ENCODE assay signal across 23 cellular contexts in genomic region chr2:69209482-69209881, GRCh38.
"Had no signal": no experiment of that assay in that cellular context is flagged by ENCODE, and none has a peak within 500 bp of the region (broad histone marks: within the 10 kb centered on the region; RNA-seq: fewer than 3 reads in every experiment).

No MANE protein-coding gene starts in this region.

- H3K4me3 Mint-ChIP-seq: activated naive CD8-positive, alpha-beta T cell; dendritic cell treated with granulocyte-macrophage colony-stimulating factor and Interleukin-4, amounts not matched to agents 40 ng/mL and 50 ng/mL, for 4 days; natural killer cell treated with Interleukin-12 subunit alpha and Interleukin-12 subunit beta and Interleukin-15 and Interleukin-18, amount 100 ng/mL, for 72 hours; stimulated activated naive CD8-positive, alpha-beta T cell treated with anti-CD3 and anti-CD28 coated beads, Interleukin-15, Interleukin-2, amounts not matched to agents 100 ng/mL and 50 ng/mL, for 24 hours; T-cell; T-helper 2 cell treated with Interferon-gamma antibody and Interleukin-4, amounts not matched to agents 5 μg/mL and 100 μg/mL, for 36 hours had no signal

- ATAC-seq: natural killer cell treated with Interleukin-12 subunit alpha and Interleukin-12 subunit beta and Interleukin-15 and Interleukin-18, amount 100 ng/mL, for 72 hours; pancreas; psoas muscle; T-cell; upper lobe of right lung had no signal

- DNase-seq: activated CD4-positive, alpha-beta T cell treated with anti-CD3 and anti-CD28 coated beads for 1 hour; activated T-cell treated with anti-CD3 and anti-CD28 coated beads, Interleukin-2, amount 50 U/mL, for 1 hour; adrenal gland; brain microvascular endothelial cell; caudate nucleus; effector CD8-positive, alpha-beta T cell; foreskin melanocyte; left ventricle myocardium inferior; pancreas; psoas muscle; stimulated activated CD4-positive, alpha-beta T cell treated with anti-CD3 and anti-CD28 coated beads, Interleukin-12 subunit alpha, Interleukin-12 subunit beta, amount 100 ng/mL, for 4 hours; substantia nigra; T-cell; thyroid gland; upper lobe of right lung had no signal

- H3K9me3 ChIP-seq: adrenal gland, ascending aorta, pancreas, psoas muscle, right atrium auricular region, thyroid gland, upper lobe of right lung had no signal

- H3K27ac Mint-ChIP-seq: activated naive CD8-positive, alpha-beta T cell; dendritic cell treated with granulocyte-macrophage colony-stimulating factor and Interleukin-4, amounts not matched to agents 40 ng/mL and 50 ng/mL, for 4 days; natural killer cell treated with Interleukin-12 subunit alpha and Interleukin-12 subunit beta and Interleukin-15 and Interleukin-18, amount 100 ng/mL, for 72 hours; stimulated activated naive CD8-positive, alpha-beta T cell treated with anti-CD3 and anti-CD28 coated beads, Interleukin-15, Interleukin-2, amounts not matched to agents 100 ng/mL and 50 ng/mL, for 24 hours; T-cell; T-helper 2 cell treated with Interferon-gamma antibody and Interleukin-4, amounts not matched to agents 5 μg/mL and 100 μg/mL, for 36 hours had no signal

- H3K4me1 Mint-ChIP-seq: T-cell had no signal

- H3K36me3 Mint-ChIP-seq: activated naive CD8-positive, alpha-beta T cell; natural killer cell treated with Interleukin-12 subunit alpha and Interleukin-12 subunit beta and Interleukin-15 and Interleukin-18, amount 100 ng/mL, for 72 hours; T-cell had no signal

- H3K27me3 Mint-ChIP-seq: stimulated activated naive CD8-positive, alpha-beta T cell treated with anti-CD3 and anti-CD28 coated beads, Interleukin-15, Interleukin-2, amounts not matched to agents 100 ng/mL and 50 ng/mL, for 24 hours had no signal

- H3K36me3 ChIP-seq: adrenal gland, brain microvascular endothelial cell, left ventricle myocardium inferior, pancreas, right atrium auricular region, thyroid gland, upper lobe of right lung had no signal

- H3K4me3 ChIP-seq: adrenal gland, ascending aorta, left ventricle myocardium inferior, pancreas, psoas muscle, right atrium auricular region, thyroid gland, upper lobe of right lung had no signal

- H3K27me3 ChIP-seq: adrenal gland, ascending aorta, brain microvascular endothelial cell, pancreas, right atrium auricular region, thyroid gland, upper lobe of right lung had no signal

- H3K27ac ChIP-seq: adrenal gland, ascending aorta, brain microvascular endothelial cell, left ventricle myocardium inferior, pancreas, psoas muscle, right atrium auricular region, thyroid gland, upper lobe of right lung, VCaP had no signal

- H3K4me1 ChIP-seq: pancreas, upper lobe of right lung had no signal

- FAIRE-seq: pancreas had no signal

- H3K9me3 Mint-ChIP-seq: dendritic cell treated with granulocyte-macrophage colony-stimulating factor and Interleukin-4, amounts not matched to agents 40 ng/mL and 50 ng/mL, for 4 days; natural killer cell treated with Interleukin-12 subunit alpha and Interleukin-12 subunit beta and Interleukin-15 and Interleukin-18, amount 100 ng/mL, for 72 hours; stimulated activated naive CD8-positive, alpha-beta T cell treated with anti-CD3 and anti-CD28 coated beads, Interleukin-15, Interleukin-2, amounts not matched to agents 100 ng/mL and 50 ng/mL, for 24 hours; T-cell; T-helper 2 cell treated with Interferon-gamma antibody and Interleukin-4, amounts not matched to agents 5 μg/mL and 100 μg/mL, for 36 hours had no signal
